In the genomic region with DNA sequence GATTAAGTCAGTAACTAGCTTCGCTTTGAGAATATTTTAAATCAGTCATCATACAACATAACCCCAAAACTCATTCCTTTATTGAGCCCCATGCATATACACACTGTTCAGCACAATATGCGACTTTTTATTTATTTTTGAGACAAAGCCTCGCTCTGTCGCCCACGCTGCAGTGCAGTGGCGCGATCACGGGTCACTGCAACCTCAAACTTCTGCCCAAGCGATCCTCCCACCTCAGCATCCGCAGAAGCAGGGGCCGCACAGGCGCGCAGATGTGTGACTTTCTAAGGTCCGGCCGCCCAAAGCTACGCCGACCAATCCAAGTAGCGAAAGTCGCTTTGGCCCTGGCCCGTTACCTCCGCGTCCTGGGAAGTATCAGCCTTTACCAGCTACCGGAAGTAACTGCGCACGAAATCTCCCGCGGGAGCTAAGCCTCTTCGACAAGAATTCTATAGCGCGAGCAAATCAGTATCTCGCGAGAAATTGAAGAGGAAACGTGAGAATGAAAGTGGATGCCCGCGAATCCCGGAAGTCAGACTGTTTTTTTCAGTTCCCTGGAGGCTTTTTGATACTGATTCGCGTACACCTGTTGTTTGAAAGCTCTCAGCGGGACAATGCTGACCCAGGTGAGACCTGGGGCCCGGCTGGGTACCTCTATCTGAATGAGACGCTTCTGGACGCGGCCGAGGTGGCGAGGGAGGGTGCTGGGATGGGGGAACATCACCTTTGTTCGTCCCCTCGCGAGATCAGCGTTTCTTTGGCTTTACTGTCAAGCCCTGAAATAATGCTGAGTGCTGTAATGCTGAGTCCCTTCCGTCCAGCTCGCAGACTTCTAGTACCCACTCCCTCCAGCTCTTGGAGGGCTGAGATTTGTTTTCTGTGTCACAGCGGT, we compare ENCODE assay signal across 1 cellular context.
TF ChIP-seq lines count a peak whose summit lies in the region.

A gene (minus strand): TSS at position 404 of the 892 bp plus-strand sequence. CDS start 1,405 bp downstream, outside the sequence.
A gene (plus strand): TSS at position 549 of the 892 bp plus-strand sequence. CDS start 66 bp downstream, at position 615.

TF ChIP-seq in IMR-90, 13 proteins besides CTCF, POLR2A, EP300 and RAD21 (continued from another document):
- no peak for TF ChIP-seq RFX5 (IDR thresholded peaks at IDR 0.05; ENCODE audit: low read depth, low read length)
- TF ChIP-seq MXI1 (IDR thresholded peaks at IDR 0.05; ENCODE audit: borderline replicate concordance, low read depth, low read length), result no peak
- no peak for TF ChIP-seq CEBPB (IDR thresholded peaks at IDR 0.05; ENCODE audit: low read depth, low read length)
- TF ChIP-seq FOS (IDR thresholded peaks at IDR 0.05; ENCODE audit: low read depth, low read length), result no peak
- peak; percentile 26 for TF ChIP-seq RCOR1 (IDR thresholded peaks at IDR 0.05; ENCODE audit: insufficient replicate concordance, low read length)
- no peak for TF ChIP-seq CHD1 (IDR thresholded peaks at IDR 0.05; ENCODE audit: low read depth, low read length)
- TF ChIP-seq NFE2L2 (IDR thresholded peaks at IDR 0.05; ENCODE audit: low read depth, low read length), result no peak; the same call in 1 of the 2 replicates
- no peak for TF ChIP-seq SMC3 (IDR thresholded peaks at IDR 0.05; ENCODE audit: low read depth, low read length)
- peak; percentile 88 for TF ChIP-seq MAFK (IDR thresholded peaks at IDR 0.05; ENCODE audit: low read depth, low read length)
- no peak for TF ChIP-seq MAZ (IDR thresholded peaks at IDR 0.05; ENCODE audit: borderline replicate concordance, low read depth, low read length)
- peak; percentile 63; the same call in 1 of the 2 replicates for TF ChIP-seq BHLHE40 (IDR thresholded peaks at IDR 0.05; ENCODE audit: low read depth, low read length)
- TF ChIP-seq, protein P1, sequence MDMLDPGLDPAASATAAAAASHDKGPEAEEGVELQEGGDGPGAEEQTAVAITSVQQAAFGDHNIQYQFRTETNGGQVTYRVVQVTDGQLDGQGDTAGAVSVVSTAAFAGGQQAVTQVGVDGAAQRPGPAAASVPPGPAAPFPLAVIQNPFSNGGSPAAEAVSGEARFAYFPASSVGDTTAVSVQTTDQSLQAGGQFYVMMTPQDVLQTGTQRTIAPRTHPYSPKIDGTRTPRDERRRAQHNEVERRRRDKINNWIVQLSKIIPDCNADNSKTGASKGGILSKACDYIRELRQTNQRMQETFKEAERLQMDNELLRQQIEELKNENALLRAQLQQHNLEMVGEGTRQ (IDR thresholded peaks at IDR 0.05; ENCODE audit: low read depth, low read length), result no peak
